ENCODE assay signal across 16 cellular contexts in the genomic region with DNA sequence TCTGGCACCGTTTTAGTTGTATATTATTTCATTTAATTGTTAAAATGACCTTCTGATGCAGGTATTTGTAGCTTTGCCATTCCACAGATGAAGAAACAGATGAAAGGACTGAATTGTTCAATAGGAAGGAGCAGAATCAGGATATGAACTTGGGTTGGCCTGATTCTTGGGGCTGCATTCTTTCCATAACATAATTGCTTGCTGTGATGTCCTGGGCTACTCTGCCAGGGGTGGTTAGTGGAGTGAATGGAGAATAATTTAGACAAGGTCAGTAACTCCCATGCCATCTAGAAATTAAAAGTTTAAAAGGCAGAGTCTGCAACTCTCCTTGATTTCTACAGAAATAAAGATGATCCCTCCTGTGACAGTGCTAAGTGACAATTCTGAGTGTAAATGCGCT. TPM values are rescaled to one million over a fixed set of nuclear protein-coding genes. Genes with fewer than 3 reads are reported as not detected.
"Had no signal": no experiment of that assay in that cellular context is flagged by ENCODE, and none has a peak within 500 bp of the region (broad histone marks: within the 10 kb centered on the region; RNA-seq: fewer than 3 reads in every experiment).

No MANE protein-coding gene starts in this region.

- H3K36me3 ChIP-seq: lower lobe of right lung, stomach, tibial nerve, vagina had no signal

- FAIRE-seq: colon had no signal

- H3K9me3 ChIP-seq: lower lobe of right lung, stomach, tibial nerve, vagina had no signal

- H3K4me1 ChIP-seq: stomach had no signal

- H3K27ac ChIP-seq: lower lobe of right lung, stomach, vagina, VCaP had no signal

- H3K27me3 ChIP-seq: stomach, tibial nerve, vagina had no signal

- DNase-seq: activated CD8-positive, alpha-beta memory T cell treated with anti-CD3 and anti-CD28 coated beads, Interleukin-2, amount 50 U/mL, for 4 hours; activated CD8-positive, alpha-beta T cell treated with anti-CD3 and anti-CD28 coated beads for 36 hours; activated gamma-delta T cell treated with Interleukin-2 at 50 U/mL for 16 hours; activated naive CD8-positive, alpha-beta T cell treated with anti-CD3 and anti-CD28 coated beads, Interleukin-2, amount 10 ng/mL, durations not matched to agents 7 days and 5 days; activated T-cell treated with anti-CD3 and anti-CD28 coated beads, Interleukin-2, amount 50 U/mL, for 72 hours; foreskin melanocyte; lower lobe of right lung; naive thymus-derived CD4-positive, alpha-beta T cell; stomach; T-cell; T1000 had no signal

- H3K4me3 ChIP-seq: lower lobe of right lung, skin epidermis, stomach, tibial nerve, vagina had no signal

- ATAC-seq: activated CD8-positive, alpha-beta T cell treated with anti-CD3 and anti-CD28 coated beads for 36 hours; activated T-cell treated with anti-CD3 and anti-CD28 coated beads, Interleukin-2, amount 50 U/mL, for 72 hours; naive thymus-derived CD4-positive, alpha-beta T cell; T-cell had no signal

RNA-seq across cellular contexts. Expression of gene TLR4, which starts 15.9 kb away (rescaled TPM):
- total RNA-seq: activated CD8-positive, alpha-beta T cell treated with anti-CD3 and anti-CD28 coated beads for 36 hours had no signal
